In genomic region chr1:219441884-219442283, GRCh38 we compare ENCODE assay signal across 1 cellular context.
TF ChIP-seq lines count a peak whose summit lies in the region.

No MANE protein-coding gene starts in this region.

TF ChIP-seq in HCT116, 20 proteins besides CTCF, POLR2A, EP300 and RAD21 (continued from another document):
- TF ChIP-seq ZBTB33 (IDR thresholded peaks at IDR 0.05; ENCODE audit: extremely low read depth, insufficient replicate concordance, low read length) = no peak
- no peak for TF ChIP-seq SRF (IDR thresholded peaks at IDR 0.05; ENCODE audit: low read depth)
- TF ChIP-seq MAX (IDR thresholded peaks at IDR 0.05) = no peak
- no peak for TF ChIP-seq JUND (IDR thresholded peaks at IDR 0.05)
TF ChIP-seq in HCT116: peak in this region for 0.
